In the genomic region with DNA sequence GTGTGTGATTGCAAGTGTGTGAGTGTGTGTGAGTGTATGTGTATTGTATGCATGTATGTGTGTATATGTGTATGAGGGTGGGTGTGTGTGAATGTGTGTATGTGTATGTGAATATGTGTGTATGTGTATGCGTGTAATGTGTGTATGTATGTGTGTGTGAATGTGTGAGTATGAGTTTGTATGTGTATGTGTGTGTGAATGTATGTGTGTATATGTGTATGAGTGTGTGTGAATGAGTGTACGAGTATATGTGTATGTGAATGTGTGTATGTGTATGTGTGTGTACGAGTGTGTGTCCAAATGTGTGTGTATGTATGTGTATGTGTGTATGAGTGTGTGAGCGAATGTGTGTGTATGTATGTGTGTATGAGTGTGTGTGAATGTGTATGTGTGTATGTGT, we compare ENCODE assay signal across 25 cellular contexts. TPM values are rescaled to one million over a fixed set of nuclear protein-coding genes. Genes with fewer than 3 reads are reported as not detected.
DNase-seq lines count a peak whose midpoint lies in the region; ATAC-seq, FAIRE-seq and TF ChIP-seq lines count a peak whose summit lies in the region.
"Had no signal": no experiment of that assay in that cellular context is flagged by ENCODE, and none has a peak within 500 bp of the region (broad histone marks: within the 10 kb centered on the region; RNA-seq: fewer than 3 reads in every experiment).

No MANE protein-coding gene starts in this region.

- TF ChIP-seq RAD21 in IMR-90 (IDR thresholded peaks at IDR 0.05; ENCODE audit: low read length): no peak
- no peak for TF ChIP-seq RAD21 in K562 (CRISPR knock-in tag; conservative IDR thresholded peaks at IDR 0.05 in 1 of 2, IDR thresholded peaks at IDR 0.05 in 1 of 2)

- H3K27ac ChIP-seq in H9 (ENCODE audit: insufficient read length, low read depth, low read length) (no peak overlapping the region), IMR-90 (ENCODE audit: insufficient read depth, low read length) (no peak overlapping the region), K562 (ENCODE audit: extremely low read depth, low read depth, low read length) (no peak overlapping the region)
- H3K27ac ChIP-seq: A549; BLaER1 treated with 17β-estradiol and CSF1 and Interleukin-3, amounts not matched to agents 10 nM and 100 nM; GM23248 had no signal

- H3K36me3 Mint-ChIP-seq in H9 (ENCODE audit: insufficient read depth in 1 of 3, low read depth in 3 of 3): no peaks in the 10 kb centered on the region
- H3K36me3 Mint-ChIP-seq in activated naive CD8-positive, alpha-beta T cell treated with anti-CD3 and anti-CD28 coated beads for 36 hours: no peaks in the 10 kb centered on the region
- H3K36me3 Mint-ChIP-seq: CD14-positive monocyte; CD8-positive, alpha-beta memory T cell had no signal

- no peak overlapping the region for H3K4me3 Mint-ChIP-seq in H9
- H3K4me3 Mint-ChIP-seq in activated naive CD8-positive, alpha-beta T cell treated with anti-CD3 and anti-CD28 coated beads for 36 hours: no peak overlapping the region
- H3K4me3 Mint-ChIP-seq: CD14-positive monocyte; CD4-positive, alpha-beta T cell; CD8-positive, alpha-beta memory T cell had no signal

- intact Hi-C loops in IMR-90 (cut with micrococcal nuclease): no loop called here
- intact Hi-C loops in K562 (cut with micrococcal nuclease): no loop called here

- no peaks in the 10 kb centered on the region for H3K9me3 Mint-ChIP-seq in H9
- H3K9me3 Mint-ChIP-seq in activated naive CD8-positive, alpha-beta T cell treated with anti-CD3 and anti-CD28 coated beads for 36 hours: no peaks in the 10 kb centered on the region
- H3K9me3 Mint-ChIP-seq: CD4-positive, alpha-beta T cell; CD8-positive, alpha-beta memory T cell had no signal

- POLR2A ChIA-PET in IMR-90 (lab: Charles Lee; ENCODE audit: unreplicated experiment): no interaction called here
- POLR2A ChIA-PET in K562 (lab: Yijun Ruan, JAX): no interaction called here

- TF ChIP-seq EP300 in K562 (IDR thresholded peaks at IDR 0.05; ENCODE audit: low read length): no peak

- ATAC-seq in IMR-90 (ENCODE audit: low read depth) (no peak), K562 (no peak)
- ATAC-seq: A549 had no signal

- no peak overlapping the region for H3T11ph ChIP-seq in H9 (ENCODE audit: low read length)

- H4K5ac ChIP-seq in H9 (ENCODE audit: insufficient read length, low read depth, low read length) (no peak overlapping the region), IMR-90 (ENCODE audit: low read depth, low read length) (no peak overlapping the region)

- H2BK12ac ChIP-seq in H9 (ENCODE audit: insufficient read length, low read depth, low read length): no peak overlapping the region

- H4K20me1 ChIP-seq in H9 (ENCODE audit: control insufficient read depth, insufficient read depth, insufficient read length) (no peaks in the 10 kb centered on the region), IMR-90 (ENCODE audit: insufficient read depth, low read length) (no peaks in the 10 kb centered on the region), K562 (replicated peaks; ENCODE audit: control insufficient read depth, insufficient read depth, low read length) (no peaks in the 10 kb centered on the region)
- H4K20me1 ChIP-seq: BLaER1 treated with 17β-estradiol and CSF1 and Interleukin-3, amounts not matched to agents 10 nM and 100 nM had no signal

- H3K79me1 ChIP-seq in H9 (ENCODE audit: insufficient read depth, low read depth, low read length, poor library complexity, severe bottlenecking): no peaks in the 10 kb centered on the region
- H3K79me1 ChIP-seq in IMR-90 (ENCODE audit: low read depth in 1 of 2, low read length in 2 of 2): no peaks in the 10 kb centered on the region

- TF ChIP-seq CTCF in H9 (conservative IDR thresholded peaks at IDR 0.05) (no peak), IMR-90 (conservative IDR thresholded peaks at IDR 0.05; ENCODE audit: low read depth, low read length) (no peak), K562 (IDR thresholded peaks at IDR 0.05 in 2 of 3, conservative IDR thresholded peaks at IDR 0.05 in 1 of 3; ENCODE audit: insufficient read depth in 2 of 3, low read depth in 1 of 3, low read length in 3 of 3) (no peak)

- CTCF ChIA-PET in IMR-90 (lab: Yijun Ruan, JAX): no interaction called here
- CTCF ChIA-PET in K562 (lab: Yijun Ruan, JAX; ENCODE audit: low intra/inter-chr PET ratio): no interaction called here

- H3K79me2 ChIP-seq in H9 (ENCODE audit: insufficient read depth, low read length) (no peaks in the 10 kb centered on the region), K562 (ENCODE audit: control insufficient read depth, insufficient read depth, low read length) (no peaks in the 10 kb centered on the region)

- dilution Hi-C loops in IMR-90 (cut with HindIII; ENCODE audit: low sequenced_read_pairs, unreplicated experiment): no loop called here

- no TSS peak for BruUV-seq in IMR-90 (replicated peaks; lab: Mats Ljungman, UMichigan)
- no TSS peak for BruUV-seq in K562 (replicated peaks; lab: Mats Ljungman, UMichigan)

- no peak overlapping the region for H4K91ac ChIP-seq in H9 (ENCODE audit: insufficient read length, low read depth, low read length)
- no peak overlapping the region for H4K91ac ChIP-seq in IMR-90 (ENCODE audit: insufficient read depth, low read depth, low read length)

- H3K36me3 ChIP-seq in IMR-90 (ENCODE audit: control insufficient read depth, insufficient read depth, low read length): no peaks in the 10 kb centered on the region
- H3K36me3 ChIP-seq in K562 (ENCODE audit: control insufficient read depth, insufficient read depth, low read length): no peaks in the 10 kb centered on the region
- H3K36me3 ChIP-seq: BE2C; BLaER1 treated with 17β-estradiol and CSF1 and Interleukin-3, amounts not matched to agents 10 nM and 100 nM had no signal

- in situ Hi-C loops in IMR-90 (cut with MboI; ENCODE audit: low sequenced_read_pairs): no loop called here
- in situ Hi-C loops in K562 (cut with MboI): no loop called here

- H3K27ac Mint-ChIP-seq in H9: no peak overlapping the region
- H3K27ac Mint-ChIP-seq in activated naive CD8-positive, alpha-beta T cell treated with anti-CD3 and anti-CD28 coated beads for 36 hours: no peak overlapping the region
- H3K27ac Mint-ChIP-seq: CD14-positive monocyte; CD4-positive, alpha-beta T cell; CD8-positive, alpha-beta memory T cell had no signal

- no peak overlapping the region for H3K9ac ChIP-seq in H9 (ENCODE audit: extremely low read depth, insufficient read length, low read length)
- H3K9ac ChIP-seq in IMR-90 (ENCODE audit: low read depth, low read length): no peak overlapping the region
- H3K9ac ChIP-seq in K562 (ENCODE audit: insufficient read depth in 1 of 2, low read depth in 2 of 2, low read length in 2 of 2): no peak overlapping the region
- H3K9ac ChIP-seq: BLaER1 treated with 17β-estradiol and CSF1 and Interleukin-3, amounts not matched to agents 10 nM and 100 nM; GM23248 had no signal

- no peak for FAIRE-seq in K562 (lab: Jason Lieb, UNC)
- FAIRE-seq: A549, D721Med, GM19239, H54 had no signal

- no peaks in the 10 kb centered on the region for H3K9me1 ChIP-seq in IMR-90 (ENCODE audit: insufficient read depth, low read length)
- H3K9me1 ChIP-seq in K562 (ENCODE audit: control insufficient read depth, insufficient read depth, low read length): no peaks in the 10 kb centered on the region

- H2BK120ac ChIP-seq in H9 (ENCODE audit: low read depth, low read length, poor library complexity, severe bottlenecking): no peak overlapping the region
- H2BK120ac ChIP-seq in IMR-90 (ENCODE audit: low read depth, low read length): no peak overlapping the region

- no peak overlapping the region for H3K56ac ChIP-seq in H9 (ENCODE audit: insufficient read length, low read depth, low read length)
- H3K56ac ChIP-seq in IMR-90 (ENCODE audit: extremely low read depth, insufficient read depth, low read length): no peak overlapping the region

- no peak overlapping the region for H2BK15ac ChIP-seq in H9 (ENCODE audit: low read depth, low read length)
- H2BK15ac ChIP-seq in IMR-90 (ENCODE audit: low read depth, low read length): no peak overlapping the region

- H3K9me3 ChIP-seq in H9 (ENCODE audit: control insufficient read depth, low read depth, low read length): no peaks in the 10 kb centered on the region
- no peaks in the 10 kb centered on the region for H3K9me3 ChIP-seq in IMR-90 (ENCODE audit: control insufficient read depth, insufficient read depth, low read length)
- H3K9me3 ChIP-seq in K562 (replicated peaks; ENCODE audit: control insufficient read depth, insufficient read depth, low read depth, low read length): no peaks in the 10 kb centered on the region
- H3K9me3 ChIP-seq: A549, BE2C had no signal

- no peaks in the 10 kb centered on the region for H3K27me3 Mint-ChIP-seq in H9 (ENCODE audit: low read depth)
- no peaks in the 10 kb centered on the region for H3K27me3 Mint-ChIP-seq in activated naive CD8-positive, alpha-beta T cell treated with anti-CD3 and anti-CD28 coated beads for 36 hours

- H3K4me1 Mint-ChIP-seq in H9: no peaks in the 10 kb centered on the region
- no peaks in the 10 kb centered on the region for H3K4me1 Mint-ChIP-seq in activated naive CD8-positive, alpha-beta T cell treated with anti-CD3 and anti-CD28 coated beads for 36 hours
- H3K4me1 Mint-ChIP-seq: CD8-positive, alpha-beta memory T cell had no signal

- 100% methylated on average over 4 of the region's 4 CpGs for WGBS in H9 (ENCODE audit: extremely low coverage, insufficient read length, low lambda C conversion rate)
- WGBS in IMR-90 (ENCODE audit: extremely low coverage in 2 of 2, insufficient read length in 1 of 2), 2 experiments: 41 to 100% methylated on average over 2 to 3 of the region's 4 CpGs
- 0% methylated on average over 4 of the region's 4 CpGs for WGBS in K562 (ENCODE audit: insufficient coverage, low coverage, missing lambda C conversion rate)

- H2BK5ac ChIP-seq in H9 (ENCODE audit: insufficient read length, low read length): no peak overlapping the region
- H2BK5ac ChIP-seq in IMR-90 (ENCODE audit: low read depth, low read length, poor library complexity, severe bottlenecking): peak overlapping the region; percentile 76

- H2AFZ ChIP-seq in H9 (ENCODE audit: low read length): no peak overlapping the region
- H2AFZ ChIP-seq in IMR-90 (replicated peaks; ENCODE audit: low read length, poor library complexity): no peak overlapping the region
- H2AFZ ChIP-seq in K562 (ENCODE audit: low read depth, low read length): no peak overlapping the region
- H2AFZ ChIP-seq: GM23248 had no signal

- DNase-seq in H9 (no peak), IMR-90 (no peak), K562 (ENCODE audit: extremely low read depth in 1 of 4, low spot score in 3 of 4) (no peak), DMS 273 (lab: John Stamatoyannopoulos, UW; ENCODE audit: unreplicated experiment) (no peak), foreskin melanocyte (no peak)
- DNase-seq in activated naive CD8-positive, alpha-beta T cell treated with anti-CD3 and anti-CD28 coated beads for 36 hours: no peak
- DNase-seq: 8988T; ACHN; AML-193; BE2C; CD4-positive, alpha-beta T cell; CD8-positive, alpha-beta memory T cell; DMS53; DMS79 treated with DMSO at 0.1 percent for 48 hours; GF-D8; GM23248; HCEC 1CT had no signal

- H3K27me3 ChIP-seq in H9 (ENCODE audit: insufficient read depth, low read length) (no peaks in the 10 kb centered on the region), IMR-90 (ENCODE audit: control insufficient read depth, insufficient read depth, low read length) (peaks cover 5% of the 10 kb centered on the region), K562 (ENCODE audit: control insufficient read depth in 2 of 2, insufficient read depth in 2 of 2, low read length in 2 of 2) (peaks cover 54 to 66% of the 10 kb centered on the region in 2 experiments)
- H3K27me3 ChIP-seq: BE2C; BLaER1 treated with 17β-estradiol and CSF1 and Interleukin-3, amounts not matched to agents 10 nM and 100 nM had no signal

- H3K4ac ChIP-seq in H9 (ENCODE audit: low read depth, low read length): no peak overlapping the region
- no peak overlapping the region for H3K4ac ChIP-seq in IMR-90 (ENCODE audit: low read depth, low read length)

- H3K23ac ChIP-seq in H9 (ENCODE audit: insufficient read length, low read depth, low read length): peak overlapping the region; percentile 7
- H3K23ac ChIP-seq in IMR-90 (ENCODE audit: low read depth, low read length): no peak overlapping the region

- H3K4me1 ChIP-seq in H9 (ENCODE audit: insufficient read depth, low read length): no peaks in the 10 kb centered on the region
- no peaks in the 10 kb centered on the region for H3K4me1 ChIP-seq in IMR-90 (ENCODE audit: control insufficient read depth, insufficient read depth, low read length)
- H3K4me1 ChIP-seq in K562 (replicated peaks in 1 of 2; ENCODE audit: control insufficient read depth in 2 of 2, insufficient read depth in 2 of 2, low read length in 2 of 2): no peaks in the 10 kb centered on the region
- H3K4me1 ChIP-seq: A549; BE2C; BLaER1 treated with 17β-estradiol and CSF1 and Interleukin-3, amounts not matched to agents 10 nM and 100 nM had no signal

- no peak overlapping the region for H3K14ac ChIP-seq in H9 (ENCODE audit: insufficient read depth, low read length)
- no peak overlapping the region for H3K14ac ChIP-seq in IMR-90 (replicated peaks; ENCODE audit: low read depth, low read length)

- no peaks in the 10 kb centered on the region for H3K23me2 ChIP-seq in H9 (ENCODE audit: insufficient read length, low read depth, low read length, poor library complexity, severe bottlenecking)

- H3K4me2 ChIP-seq in H9 (ENCODE audit: insufficient read depth, insufficient read length, low read length) (no peak overlapping the region), IMR-90 (ENCODE audit: low read depth, low read length) (no peak overlapping the region), K562 (ENCODE audit: insufficient read depth, low read length) (no peak overlapping the region)
- H3K4me2 ChIP-seq: A549; BLaER1 treated with 17β-estradiol and CSF1 and Interleukin-3, amounts not matched to agents 10 nM and 100 nM had no signal

- no peak overlapping the region for H3K18ac ChIP-seq in H9 (ENCODE audit: insufficient read length, low read depth, low read length)
- no peak overlapping the region for H3K18ac ChIP-seq in IMR-90 (ENCODE audit: low read depth, low read length)

- H2BK20ac ChIP-seq in H9 (ENCODE audit: low read depth, low read length, poor library complexity, severe bottlenecking): no peak overlapping the region
- H2BK20ac ChIP-seq in IMR-90 (ENCODE audit: low read depth, low read length): no peak overlapping the region

- H2AK9ac ChIP-seq in IMR-90 (replicated peaks; ENCODE audit: low read depth, low read length, poor library complexity): no peak overlapping the region

- H4K8ac ChIP-seq in H9 (replicated peaks; ENCODE audit: insufficient read length, low read depth, low read length): no peak overlapping the region
- no peak overlapping the region for H4K8ac ChIP-seq in IMR-90 (ENCODE audit: low read depth in 2 of 2, low read length in 2 of 2)

- H3K4me3 ChIP-seq in IMR-90 (ENCODE audit: insufficient read depth, low read depth, low read length): no peak overlapping the region
- H3K4me3 ChIP-seq in K562: no peak overlapping the region
- H3K4me3 ChIP-seq: A549; BLaER1 treated with 17β-estradiol and CSF1 and Interleukin-3, amounts not matched to agents 10 nM and 100 nM; GM23248 had no signal

- no peak for TF ChIP-seq POLR2A in IMR-90 (IDR thresholded peaks at IDR 0.05; ENCODE audit: low read depth, low read length)
- TF ChIP-seq POLR2A in K562 (conservative IDR thresholded peaks at IDR 0.05): no peak

- H2AK5ac ChIP-seq in H9 (ENCODE audit: insufficient read length, low read length) (no peak overlapping the region), IMR-90 (ENCODE audit: low read depth, low read length) (no peak overlapping the region)

RNA-seq across cellular contexts. Expression of a gene that starts 8.2 kb away (rescaled TPM):
- total RNA-seq in H9 (2021) (0.39 TPM in 1 of 2 replicates, not detected in the other), IMR-90 (2012; rRNA removed) (not detected in 2 replicates), K562 (2014; rRNA removed) (not detected in 2 replicates), K562 (2014; rRNA removed; fragmentation: Illumina TruSeq; extraction: Trizol) (not detected in 2 replicates), K562 (2015; rRNA removed; fragmentation: Illumina TruSeq; extraction: Trizol) (not detected in 2 replicates), K562 (2021) (not detected in 2 replicates)
- polyA plus RNA-seq in IMR-90 (2012; rRNA removed) (not detected in 2 replicates), K562 (2011; rRNA removed) (not detected in 2 replicates), K562 (2014; fragmentation: Illumina TruSeq; extraction: Trizol) (not detected in 2 replicates), K562 (2014; fragmentation: Nextera tagmentation; extraction: Ambion mirVana) (not detected), K562 (2014; rRNA removed) (not detected in 2 replicates)
- polyA plus RNA-seq in IMR-90 (2012; cell fraction: cytosol; rRNA removed): not detected in 2 replicates
- not detected in 2 replicates for polyA plus RNA-seq in IMR-90 (2012; cell fraction: nucleus; rRNA removed; ENCODE audit: low replicate concordance)
- total RNA-seq in K562 (2011; cell fraction: chromatin; rRNA removed; ENCODE audit: low replicate concordance): not detected in 2 replicates
- not detected in 2 replicates for total RNA-seq in K562 (2011; cell fraction: nucleolus; rRNA removed)
- total RNA-seq in K562 (2011; cell fraction: nucleoplasm; rRNA removed): not detected in 2 replicates
- polyA plus RNA-seq in K562 (2011; cell fraction: cytosol; rRNA removed): not detected in 2 replicates
- not detected in 2 replicates for polyA plus RNA-seq in K562 (2011; cell fraction: nucleus; rRNA removed)
- not detected in 2 replicates for polyA plus RNA-seq in K562 (2012)
- not detected in 2 replicates for polyA minus RNA-seq in K562 (2011; rRNA and poly(A)+ RNA removed)
- polyA minus RNA-seq in K562 (2011; cell fraction: cytosol; rRNA and poly(A)+ RNA removed): not detected in 2 replicates
- not detected in 2 replicates for polyA minus RNA-seq in K562 (2011; cell fraction: nucleus; rRNA and poly(A)+ RNA removed)
- total RNA-seq in activated naive CD8-positive, alpha-beta T cell treated with anti-CD3 and anti-CD28 coated beads for 36 hours: not detected
- total RNA-seq: CD4-positive, alpha-beta T cell; CD8-positive, alpha-beta memory T cell; Daoy; G401; GM23248 had no signal
- polyA plus RNA-seq: A549; CD14-positive monocyte; CD8-positive, alpha-beta memory T cell; GM23248 had no signal
